In genomic region chr19:1904385-1905070, GRCh38 we compare ENCODE assay signal across 6 cellular contexts. TPM values are rescaled to one million over a fixed set of nuclear protein-coding genes. Genes with fewer than 3 reads are reported as not detected.
DNase-seq lines count a peak whose midpoint lies in the region; ATAC-seq, FAIRE-seq and TF ChIP-seq lines count a peak whose summit lies in the region.

No MANE protein-coding gene starts in this region.

- H3K27me3 ChIP-seq in HUES6 (ENCODE audit: control insufficient read depth, insufficient read depth, low read length) (no peaks in the 10 kb centered on the region), bronchial epithelial cell (ENCODE audit: control insufficient read depth, insufficient read depth, low read length) (no peaks in the 10 kb centered on the region)

- no peak for DNase-seq in GM12891 (ENCODE audit: insufficient read length, low spot score)
- peak; percentile 79 for DNase-seq in bronchial epithelial cell (ENCODE audit: low read depth)
- DNase-seq in osteocyte (ENCODE audit: extremely low spot score, unreplicated experiment), result no peak
- DNase-seq in NCI-H2081 (lab: John Stamatoyannopoulos, UW), result no peak

- peaks cover 36% of the 10 kb centered on the region for H3K4me1 Mint-ChIP-seq in osteocyte (ENCODE audit: unreplicated experiment)

- H3K9me3 ChIP-seq in HUES6 (ENCODE audit: control insufficient read depth, insufficient read depth, low read depth, low read length), result no peaks in the 10 kb centered on the region

- no peaks in the 10 kb centered on the region for H3K36me3 Mint-ChIP-seq in osteocyte (ENCODE audit: unreplicated experiment)

- peak overlapping the region; percentile 86 for H3K9ac ChIP-seq in HUES6 (ENCODE audit: low read length)

- H3K4me3 ChIP-seq in HUES6 (ENCODE audit: low read depth, low read length), result peak overlapping the region; percentile 52
- H3K4me3 ChIP-seq in bronchial epithelial cell (ENCODE audit: low read depth, low read length), result peak overlapping the region; percentile 19

- H3K9me3 Mint-ChIP-seq in osteocyte (ENCODE audit: unreplicated experiment), result no peaks in the 10 kb centered on the region

- peaks cover 15% of the 10 kb centered on the region; the same call in 1 of the 2 replicates for H3K36me3 ChIP-seq in HUES6 (ENCODE audit: control insufficient read depth, insufficient read depth, low read length)
- H3K36me3 ChIP-seq in bronchial epithelial cell (ENCODE audit: control insufficient read depth, insufficient read depth, low read length), result no peaks in the 10 kb centered on the region

- H3K27ac Mint-ChIP-seq in osteocyte (ENCODE audit: unreplicated experiment), result peak overlapping the region; percentile 85

- no peaks in the 10 kb centered on the region for H3K27me3 Mint-ChIP-seq in osteocyte (ENCODE audit: unreplicated experiment)

- TF ChIP-seq POLR2A in GM12891 (IDR thresholded peaks at IDR 0.05; ENCODE audit: low read depth, low read length), result peak; percentile 71; the same call in 1 of the 2 replicates

- FAIRE-seq in GM12891 (lab: Jason Lieb, UNC) (peak; percentile 96), bronchial epithelial cell (lab: Jason Lieb, UNC) (no peak)

- H3K27ac ChIP-seq in HUES6 (ENCODE audit: low read depth, low read length), result peak overlapping the region; percentile 74

- no peak for ATAC-seq in GM19463 (IDR thresholded peaks at IDR 0.05; ENCODE audit: unreplicated experiment)

- peak overlapping the region; percentile 77 for H3K4me3 Mint-ChIP-seq in osteocyte (ENCODE audit: unreplicated experiment)

- no peak for TF ChIP-seq CTCF in bronchial epithelial cell (IDR thresholded peaks at IDR 0.05; ENCODE audit: insufficient read depth, low read length, severe bottlenecking)
- TF ChIP-seq CTCF in osteocyte (IDR thresholded peaks at IDR 0.05), result no peak

- H3K4me1 ChIP-seq in HUES6 (ENCODE audit: control insufficient read depth, insufficient read depth, low read length), result peaks cover 16% of the 10 kb centered on the region; the same call in 1 of the 2 replicates

TF ChIP-seq in GM12891, 5 proteins besides CTCF, POLR2A, EP300 and RAD21:
- TF ChIP-seq TAF1 (IDR thresholded peaks at IDR 0.05; ENCODE audit: low read depth, low read length), result peak; percentile 58
- peak; percentile 100 for TF ChIP-seq SPI1 (IDR thresholded peaks at IDR 0.05; ENCODE audit: low read depth, low read length)
- TF ChIP-seq POLR2AphosphoS5 (IDR thresholded peaks at IDR 0.05; ENCODE audit: low read depth, low read length), result peak; percentile 70; the same call in 1 of the 2 replicates
- peak; percentile 16 for TF ChIP-seq PAX5 (IDR thresholded peaks at IDR 0.05; ENCODE audit: insufficient read depth, low read length, severe bottlenecking)
- TF ChIP-seq POU2F2 (IDR thresholded peaks at IDR 0.05; ENCODE audit: low read depth, low read length), result peak; percentile 83

RNA-seq across cellular contexts. Expression of gene ADAT3, which starts 0.7 kb away (rescaled TPM):
- 3.9 TPM for polyA plus RNA-seq in GM12891 (2012; ENCODE audit: low read depth, missing spikeins)
- total RNA-seq in bronchial epithelial cell (0.79 and 1.9 TPM in 2 replicates), osteocyte (6.8 and 7.4 TPM in 2 replicates)

RNA-seq across cellular contexts. Expression of gene SCAMP4, which starts 0.7 kb away (rescaled TPM):
- 22.1 TPM for polyA plus RNA-seq in GM12891 (2012; ENCODE audit: low read depth, missing spikeins)
- total RNA-seq in bronchial epithelial cell (14.2 and 15.4 TPM in 2 replicates), osteocyte (75.8 and 79.4 TPM in 2 replicates)

RNA-seq across cellular contexts. Expression of gene ABHD17A, which starts 19.2 kb away (rescaled TPM):
- polyA plus RNA-seq in GM12891 (2012; ENCODE audit: low read depth, missing spikeins), result 35.6 TPM
- total RNA-seq in bronchial epithelial cell, result 48.4 and 71.0 TPM in 2 replicates
- 63.4 and 64.0 TPM in 2 replicates for total RNA-seq in osteocyte

RNA-seq across cellular contexts. Expression of gene CSNK1G2, which starts 36.4 kb away (rescaled TPM):
- polyA plus RNA-seq in GM12891 (2012; ENCODE audit: low read depth, missing spikeins), result 37.1 TPM
- total RNA-seq in bronchial epithelial cell, result 58.4 and 73.2 TPM in 2 replicates
- total RNA-seq in osteocyte, result 71.6 and 72.2 TPM in 2 replicates

RNA-seq across cellular contexts. Expression of gene KLF16, which starts 41.1 kb away (rescaled TPM):
- polyA plus RNA-seq in GM12891 (2012; ENCODE audit: low read depth, missing spikeins), result 9.1 TPM
- 5.3 and 6.4 TPM in 2 replicates for total RNA-seq in bronchial epithelial cell
- total RNA-seq in osteocyte, result 25.1 and 26.3 TPM in 2 replicates
